8 cellular contexts compared by ENCODE assay signal in genomic region chr1:67430358-67431155, GRCh38. TPM values are rescaled to one million over a fixed set of nuclear protein-coding genes. Genes with fewer than 3 reads are reported as not detected.
DNase-seq lines count a peak whose midpoint lies in the region; ATAC-seq and TF ChIP-seq lines count a peak whose summit lies in the region.

SERBP1 (minus strand) TSS chr1:67430402; CDS start chr1:67430300, 102 bp downstream.

- peak within 1 kb of the TSS; percentile 99 for H3K27ac Mint-ChIP-seq in activated B cell treated with CpG ODN at 0.5 μM for 24 hours
- H3K27ac Mint-ChIP-seq in immature natural killer cell, result peak within 1 kb of the TSS; percentile 94 to 100 (median 98)

- in situ Hi-C loops in GM18951 (cut with MboI; ENCODE audit: low sequenced_read_pairs, unreplicated experiment), result no loop called here

- TF ChIP-seq CTCF in AG04450 (IDR thresholded peaks at IDR 0.05; ENCODE audit: low read depth, low read length), result no peak
- TF ChIP-seq CTCF in activated B cell treated with CpG ODN at 0.5 μM for 24 hours (IDR thresholded peaks at IDR 0.05), result no peak
- TF ChIP-seq CTCF in spleen (IDR thresholded peaks at IDR 0.05 in 8 of 11, conservative IDR thresholded peaks at IDR 0.05 in 3 of 11), result peak in 1 of 11 experiments; percentile 14

- peak; percentile 38 for TF ChIP-seq POLR2A in GM18951 (IDR thresholded peaks at IDR 0.05; ENCODE audit: extremely low read depth, insufficient read depth, insufficient read length)
- peak in 2 of 3 donors; percentile 15 to 19 for TF ChIP-seq POLR2A in spleen (IDR thresholded peaks at IDR 0.05)

- peaks cover 3 to 9% (median 6%) of the 10 kb centered on the region in 6 donors for H3K36me3 ChIP-seq in spleen

- peak within 1 kb of the TSS; percentile 48 for H3K27ac ChIP-seq in AG04450 (ENCODE audit: low read depth, low read length)
- H3K27ac ChIP-seq in caudate nucleus (ENCODE audit: low read depth, low read length), result peak within 1 kb of the TSS; percentile 85
- H3K27ac ChIP-seq in spleen, result peak within 1 kb of the TSS; percentile 89 to 97 (median 94)

- WGBS in spleen, 5 donors, result 0% methylated on average over 34 to 62 of the region's 62 CpGs

- peak; percentile 94 for ATAC-seq in HG03196 (IDR thresholded peaks at IDR 0.05; ENCODE audit: unreplicated experiment)
- peak; percentile 86 for ATAC-seq in activated B cell treated with CpG ODN at 0.5 μM for 24 hours (ENCODE audit: low read depth)

- peaks cover 22 to 67% (median 52%) of the 10 kb centered on the region in 6 donors for H3K4me1 ChIP-seq in spleen

- H3K4me1 Mint-ChIP-seq in activated B cell treated with CpG ODN at 0.5 μM for 24 hours (peaks cover 59% of the 10 kb centered on the region), immature natural killer cell (peaks cover 50 to 55% of the 10 kb centered on the region in 2 donors)

- H3K27me3 ChIP-seq in AG04450 (ENCODE audit: control insufficient read depth, insufficient read depth, low read length), result no peaks in the 10 kb centered on the region
- no peaks in the 10 kb centered on the region for H3K27me3 ChIP-seq in spleen (replicated peaks in 1 of 7)

- H3K27me3 Mint-ChIP-seq in activated B cell treated with CpG ODN at 0.5 μM for 24 hours (no peaks in the 10 kb centered on the region), immature natural killer cell (ENCODE audit: low read depth in 3 of 3) (peaks cover 20 to 24% (median 21%) of the 10 kb centered on the region in 3 donors)

- DNase-seq in AG04450 (ENCODE audit: low read depth, low spot score) (peak; percentile 91), NCI-H345 (lab: John Stamatoyannopoulos, UW) (peak; percentile 99), activated B cell treated with CpG ODN at 0.5 μM for 24 hours (peak; percentile 91), caudate nucleus (lab: John Stamatoyannopoulos, UW) (peak; percentile 54 to 98 (median 93)), immature natural killer cell (peak; percentile 93 to 94 (median 94)), spleen (peak; percentile 99)

- POLR2A ChIA-PET in AG04450 (lab: Yijun Ruan, JAX) (interaction anchor here (0.9 to 1.2 kb wide), 5 partner anchors 9 to 254 kb away, joined by 3 to 10 read pairs (median 3); partner anchors contain the start of gene GADD45A), activated B cell treated with CpG ODN at 0.5 μM for 24 hours (lab: Charles Lee) (interaction anchor here (0.6 to 4.5 kb wide), 14 partner anchors 11 to 1099 kb away, joined by 3 to 39 read pairs (median 5); partner anchors contain the start of genes DNAI4, GADD45A, MIER1 and SLC35D1)

- H3K36me3 Mint-ChIP-seq in activated B cell treated with CpG ODN at 0.5 μM for 24 hours (ENCODE audit: low read depth) (peaks cover 50% of the 10 kb centered on the region), immature natural killer cell (peaks cover 0 to 10% (median 9%) of the 10 kb centered on the region in 3 donors)

- H3K4me3 ChIP-seq in AG04450 (ENCODE audit: low read depth, low read length) (peak within 1 kb of the TSS; percentile 85), spleen (peak within 1 kb of the TSS; percentile 60 to 98 (median 82))

- H3K9me3 ChIP-seq in AG04450 (ENCODE audit: control insufficient read depth, insufficient read depth, low read length), result no peaks in the 10 kb centered on the region; the same call in 1 of the 2 replicates
- no peaks in the 10 kb centered on the region for H3K9me3 ChIP-seq in spleen

- H3K4me3 Mint-ChIP-seq in activated B cell treated with CpG ODN at 0.5 μM for 24 hours (peak within 1 kb of the TSS; percentile 98), immature natural killer cell (peak within 1 kb of the TSS; percentile 90 to 97 (median 95))

- H3K9me3 Mint-ChIP-seq in activated B cell treated with CpG ODN at 0.5 μM for 24 hours (no peaks in the 10 kb centered on the region), immature natural killer cell (peaks cover 0 to 2% (median 0%) of the 10 kb centered on the region in 6 donors)

- CTCF ChIA-PET in AG04450 (lab: Charles Lee) (interaction anchor here (1.1 to 2.8 kb wide), 3 partner anchors 70 to 217 kb away, joined by 3 to 14 read pairs (median 4); no protein-coding TSS in a partner anchor), activated B cell treated with CpG ODN at 0.5 μM for 24 hours (lab: Charles Lee) (interaction anchor here (1.5 to 2.2 kb wide), 2 partner anchors 70 to 196 kb away, joined by 4 to 9 read pairs; no protein-coding TSS in a partner anchor)

- intact Hi-C loops in activated B cell treated with CpG ODN at 0.5 μM for 24 hours (cut with micrococcal nuclease) (loop anchor here (1.0 to 10.0 kb wide), 12 partner anchors 59 to 1094 kb away; partner anchors contain the start of genes GADD45A and SLC35D1), spleen (cut with DNase I; ENCODE audit: low total_unique reads) (no loop called here)

RNA-seq across cellular contexts. Expression of gene SERBP1, which starts in this region (rescaled TPM):
- polyA plus RNA-seq in AG04450 (2011; rRNA removed), result 180 and 273 TPM in 2 replicates
- polyA minus RNA-seq in AG04450 (2011; rRNA and poly(A)+ RNA removed), result 122 and 135 TPM in 2 replicates
- total RNA-seq in activated B cell treated with CpG ODN at 0.5 μM for 24 hours, result 222 and 232 TPM in 2 replicates
- 100 to 1,000 TPM in 2 of 3 donors, 10 to 100 TPM in 1; 92.1 to 162 (median 125) TPM for polyA plus RNA-seq in immature natural killer cell
- 100 to 1,000 TPM; 119 to 200 (median 142) TPM for total RNA-seq in spleen
- 100 to 1,000 TPM in 2 of 3 donors, 10 to 100 TPM in 1; 82.9 to 112 (median 112) TPM for polyA plus RNA-seq in spleen

Comparison
In these comparisons a context has a peak if more than half of its experiments do, and no peak if none do; other contexts are left out.
1. Peak in every context shown above with its lines: DNase-seq, ATAC-seq, H3K4me3 ChIP-seq and H3K27ac ChIP-seq.